ENCODE assay signal across 16 cellular contexts in the genomic region with DNA sequence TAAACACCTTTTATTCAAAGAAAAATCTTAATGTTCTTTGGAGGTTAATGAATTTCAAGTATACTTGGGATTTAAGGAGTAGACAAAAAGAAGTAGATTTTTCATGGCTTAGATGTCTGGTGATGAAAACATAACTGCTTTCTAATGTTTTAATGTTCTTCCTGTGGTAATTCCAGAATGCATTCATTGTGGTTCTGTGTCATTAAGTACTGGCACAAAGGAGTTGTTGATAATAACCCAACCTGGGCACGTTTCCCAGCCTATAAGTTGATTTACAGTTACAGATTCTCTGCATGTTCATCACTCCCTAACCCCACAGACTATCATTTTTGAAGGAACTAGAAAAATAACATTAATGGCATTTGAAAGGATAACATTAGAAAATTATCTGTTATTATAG. TPM values are rescaled to one million over a fixed set of nuclear protein-coding genes. Genes with fewer than 3 reads are reported as not detected.
DNase-seq lines count a peak whose midpoint lies in the region; TF ChIP-seq lines count a peak whose summit lies in the region.
"Had no signal": no experiment of that assay in that cellular context is flagged by ENCODE, and none has a peak within 500 bp of the region (broad histone marks: within the 10 kb centered on the region; RNA-seq: fewer than 3 reads in every experiment).

No MANE protein-coding gene starts in this region.

- POLR2A ChIA-PET in SK-N-SH (lab: Yijun Ruan, JAX): no interaction called here

- no peak for TF ChIP-seq POLR2A in transverse colon (IDR thresholded peaks at IDR 0.05)

- no peak overlapping the region for H2AFZ ChIP-seq in SK-N-SH (ENCODE audit: low read depth)

- no peak for TF ChIP-seq CTCF in SK-N-SH (IDR thresholded peaks at IDR 0.05)
- no peak for TF ChIP-seq CTCF in transverse colon (IDR thresholded peaks at IDR 0.05)

- peaks cover 0 to 13% of the 10 kb centered on the region in 2 experiments; a peak in 3 of 4 replicates for H3K4me1 ChIP-seq in SK-N-SH (ENCODE audit: control insufficient read depth in 1 of 2, insufficient read depth in 2 of 2, low read depth in 1 of 2, low read length in 1 of 2)
- no peaks in the 10 kb centered on the region for H3K4me1 ChIP-seq in transverse colon
- H3K4me1 ChIP-seq: prostate gland had no signal

- H3K27me3 ChIP-seq in SK-N-SH (ENCODE audit: insufficient read depth) (no peaks in the 10 kb centered on the region), transverse colon (no peaks in the 10 kb centered on the region)

- H3K4me2 ChIP-seq in SK-N-SH: no peak overlapping the region

- H3K27ac ChIP-seq in SK-N-SH (ENCODE audit: low read depth in 2 of 2, low read length in 1 of 2): peak overlapping the region; percentile 10 to 91
- H3K27ac ChIP-seq in transverse colon: no peak overlapping the region
- H3K27ac ChIP-seq: prostate gland had no signal

- WGBS in SK-N-SH (ENCODE audit: low lambda C conversion rate): 4% methylated on average over 1 of the region's 1 CpG
- 0% methylated on average over 1 of the region's 1 CpG for WGBS in transverse colon (ENCODE audit: low coverage in 1 of 2), 2 donors

- intact Hi-C loops in transverse colon (cut with DNase I; ENCODE audit: low total_unique reads): no loop called here

- H4K20me1 ChIP-seq in SK-N-SH (ENCODE audit: insufficient read depth): no peaks in the 10 kb centered on the region

- no peaks in the 10 kb centered on the region for H3K79me2 ChIP-seq in SK-N-SH (ENCODE audit: insufficient read depth)

- H3K9me2 ChIP-seq in SK-N-SH: no peaks in the 10 kb centered on the region

- H3K4me3 ChIP-seq in SK-N-SH (ENCODE audit: low read depth in 2 of 2, low read length in 1 of 2) (no peak overlapping the region), transverse colon (no peak overlapping the region)
- H3K4me3 ChIP-seq: lung, prostate gland had no signal

- DNase-seq in DMS153 (lab: John Stamatoyannopoulos, UW) (peak; percentile 73), NCI-H1105 treated with DMSO at 0.1 percent for 48 hours (lab: John Stamatoyannopoulos, UW) (peak; percentile 97), SK-N-SH (peak; percentile 11), iris pigment epithelial cell (ENCODE audit: low read depth) (peak; percentile 6), DMS 273 treated with DMSO at 0.1 percent for 48 hours (lab: John Stamatoyannopoulos, UW) (no peak), transverse colon (no peak), NCI-H2227 treated with DMSO at 0.1 percent for 48 hours (lab: John Stamatoyannopoulos, UW) (no peak)
- no peak for DNase-seq in activated effector memory CD4-positive, alpha-beta T cell treated with Interleukin-2 at 50 U/mL for 16 hours
- DNase-seq: activated CD4-positive, alpha-beta T cell treated with anti-CD3 and anti-CD28 coated beads for 36 hours; activated CD8-positive, alpha-beta memory T cell treated with anti-CD3 and anti-CD28 coated beads, Interleukin-2, amount 50 U/mL, for 48 hours; activated naive CD4-positive, alpha-beta T cell treated with anti-CD3 and anti-CD28 coated beads, Interleukin-2, amount 50 U/mL, for 16 hours; effector memory CD8-positive, alpha-beta T cell; naive thymus-derived CD8-positive, alpha-beta T cell had no signal

- in situ Hi-C loops in transverse colon (cut with MboI; ENCODE audit: low pct_ligation_motif_present in 1 of 4, low pct_unique_long_range_greater_than_20kb in 1 of 4, low sequenced_read_pairs in 3 of 4): no loop called here

- peaks cover 5% of the 10 kb centered on the region for H3F3A ChIP-seq in SK-N-SH (replicated peaks; ENCODE audit: insufficient read depth)

- no peaks in the 10 kb centered on the region for H3K36me3 ChIP-seq in SK-N-SH (replicated peaks in 1 of 2; ENCODE audit: control insufficient read depth in 1 of 2, insufficient read depth in 2 of 2, low read length in 1 of 2)
- H3K36me3 ChIP-seq in transverse colon: no peaks in the 10 kb centered on the region
- H3K36me3 ChIP-seq: prostate gland had no signal

- CTCF ChIA-PET in SK-N-SH (lab: Yijun Ruan, JAX): no interaction called here

- no peak for TF ChIP-seq RAD21 in SK-N-SH (IDR thresholded peaks at IDR 0.05; ENCODE audit: low read length)

- peak in 1 of 2 experiments; percentile 50; a peak in 2 of 4 replicates for TF ChIP-seq EP300 in SK-N-SH (IDR thresholded peaks at IDR 0.05; ENCODE audit: borderline replicate concordance in 1 of 2, low read depth in 1 of 2, low read length in 1 of 2)
- TF ChIP-seq EP300 in transverse colon (IDR thresholded peaks at IDR 0.05; ENCODE audit: low read depth): no peak

- no peaks in the 10 kb centered on the region for H3K9me3 ChIP-seq in SK-N-SH
- H3K9me3 ChIP-seq in transverse colon: no peaks in the 10 kb centered on the region
- H3K9me3 ChIP-seq: prostate gland had no signal

- H3K9ac ChIP-seq in SK-N-SH: no peak overlapping the region

TF ChIP-seq in SK-N-SH, 30 proteins besides CTCF, POLR2A, EP300 and RAD21:
- TF ChIP-seq GABPA (IDR thresholded peaks at IDR 0.05; ENCODE audit: low read depth) (no peak), RXRA (IDR thresholded peaks at IDR 0.05; ENCODE audit: borderline replicate concordance, low read depth) (no peak), NFIC (IDR thresholded peaks at IDR 0.05; ENCODE audit: borderline replicate concordance) (peak; percentile 59; the same call in 1 of the 2 replicates), TCF12 (IDR thresholded peaks at IDR 0.05) (peak; percentile 47; the same call in 1 of the 2 replicates), CHD2 (IDR thresholded peaks at IDR 0.05; ENCODE audit: low read length, partially characterized antibody) (peak; percentile 18), RCOR1 (IDR thresholded peaks at IDR 0.05; ENCODE audit: low read length) (no peak), TEAD4 (IDR thresholded peaks at IDR 0.05; ENCODE audit: borderline replicate concordance, insufficient read depth) (no peak), GATA2 (CRISPR knock-in tag; IDR thresholded peaks at IDR 0.05) (peak; percentile 8; the same call in 1 of the 2 replicates), PBX3 (IDR thresholded peaks at IDR 0.05) (peak; percentile 75), SIN3A (IDR thresholded peaks at IDR 0.05; ENCODE audit: borderline replicate concordance, low read depth, low read length) (no peak)
TF ChIP-seq in SK-N-SH: peak in this region for 5.

RNA-seq across cellular contexts. Expression of gene TMEM108, which starts 59.0 kb away (rescaled TPM):
- 5.7 and 8.6 TPM in 2 replicates for polyA plus RNA-seq in SK-N-SH (2012; rRNA removed)
- 3.9 and 6.8 TPM in 2 replicates for polyA plus RNA-seq in SK-N-SH (2012; cell fraction: cytosol; rRNA removed)
- 4.1 and 7.5 TPM in 2 replicates for polyA plus RNA-seq in SK-N-SH (2012; cell fraction: nucleus; rRNA removed)
- 1 to 10 TPM in 1 of 4 donors, under 1 TPM in 2, not detected in 1; 0.14 to 1.4 (median 0.80) TPM for total RNA-seq in transverse colon
- total RNA-seq: activated CD4-positive, alpha-beta T cell treated with anti-CD3 and anti-CD28 coated beads for 36 hours; naive thymus-derived CD8-positive, alpha-beta T cell had no signal
- polyA plus RNA-seq: IgD-negative memory B cell; naive thymus-derived CD8-positive, alpha-beta T cell had no signal

Comparison
In these comparisons a context has a peak if more than half of its experiments do, and no peak if none do; other contexts are left out.
1. DNase-seq: peak in DMS153 (single experiment), NCI-H1105 treated with DMSO at 0.1 percent for 48 hours (single experiment), SK-N-SH (single experiment) and iris pigment epithelial cell (single experiment); none in DMS 273 treated with DMSO at 0.1 percent for 48 hours (single experiment), transverse colon (single experiment), activated effector memory CD4-positive, alpha-beta T cell treated with Interleukin-2 at 50 U/mL for 16 hours (single experiment) and NCI-H2227 treated with DMSO at 0.1 percent for 48 hours (single experiment).
2. H3K27ac ChIP-seq: peak in SK-N-SH (2 of 2); none in transverse colon (0 of 4).